In the genomic region with DNA sequence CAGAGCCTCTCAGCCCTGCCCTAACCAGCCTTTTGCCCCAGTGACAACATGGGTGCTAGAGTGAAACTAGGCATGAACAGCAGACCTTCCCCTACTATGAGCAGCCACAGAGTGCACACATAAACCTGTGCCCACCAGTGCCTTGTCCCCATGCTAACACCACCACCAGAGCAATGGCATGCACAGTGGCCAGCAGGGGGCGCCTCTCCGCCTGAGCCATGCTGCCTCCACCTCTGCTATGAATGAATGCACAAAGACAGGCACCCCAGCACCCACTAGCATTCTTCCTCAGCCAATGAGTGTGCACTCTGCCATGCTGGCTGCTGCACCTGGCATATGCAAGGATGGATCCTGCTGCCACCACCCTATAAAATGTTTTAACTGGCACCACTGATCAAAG, we compare ENCODE assay signal across 7 cellular contexts.
DNase-seq lines count a peak whose midpoint lies in the region; TF ChIP-seq lines count a peak whose summit lies in the region.

No MANE protein-coding gene starts in this region.

- TF ChIP-seq POLR2A in spleen (IDR thresholded peaks at IDR 0.05): no peak

- H3K4me3 ChIP-seq in astrocyte of the spinal cord (ENCODE audit: low read depth, low read length) (no peak overlapping the region), spleen (no peak overlapping the region)

- no peaks in the 10 kb centered on the region for H3K36me3 ChIP-seq in spleen

- no peaks in the 10 kb centered on the region for H3K27me3 ChIP-seq in spleen (replicated peaks in 1 of 7)

- H3K27ac ChIP-seq in spleen: no peak overlapping the region

- WGBS in spleen, 5 donors: 10 to 32% (median 11%) methylated on average over 2 of the region's 2 CpGs; no CpG with 5 or more reads in 1 of the 5 donors

- in situ Hi-C loops in astrocyte of the spinal cord (cut with HindIII; ENCODE audit: low sequenced_read_pairs): no loop called here

- DNase-seq in NAMALWA (ENCODE audit: low spot score): peak; percentile 16
- no peak for DNase-seq in astrocyte of the spinal cord (ENCODE audit: low read depth, low spot score)
- peak; percentile 66 for DNase-seq in spleen
- no peak for DNase-seq in NCI-H774 (lab: John Stamatoyannopoulos, UW)
- DNase-seq in cortex of kidney (lab: John Stamatoyannopoulos, UW): no peak
- DNase-seq in HPDE6-E6E7 (ENCODE audit: extremely low spot score): no peak

- TF ChIP-seq CTCF in GM12872 (IDR thresholded peaks at IDR 0.05; ENCODE audit: insufficient read depth, low read depth, low read length) (peak; percentile 60), astrocyte of the spinal cord (IDR thresholded peaks at IDR 0.05; ENCODE audit: low read depth, low read length) (peak; percentile 19), spleen (IDR thresholded peaks at IDR 0.05 in 8 of 11, conservative IDR thresholded peaks at IDR 0.05 in 3 of 11) (peak in 3 of 11 experiments; percentile 15 to 26 (median 23))

- no peaks in the 10 kb centered on the region for H3K4me1 ChIP-seq in spleen

- intact Hi-C loops in spleen (cut with DNase I; ENCODE audit: low total_unique reads): no loop called here

- H3K9me3 ChIP-seq in spleen: peaks cover 0 to 30% (median 10%) of the 10 kb centered on the region in 8 donors

Comparison
In these comparisons a context has a peak if more than half of its experiments do, and no peak if none do; other contexts are left out.
1. DNase-seq: peak in NAMALWA (single experiment) and spleen (single experiment); none in astrocyte of the spinal cord (single experiment), NCI-H774 (single experiment), cortex of kidney (single experiment) and HPDE6-E6E7 (single experiment).